ENCODE assay signal across 22 cellular contexts in the genomic region with DNA sequence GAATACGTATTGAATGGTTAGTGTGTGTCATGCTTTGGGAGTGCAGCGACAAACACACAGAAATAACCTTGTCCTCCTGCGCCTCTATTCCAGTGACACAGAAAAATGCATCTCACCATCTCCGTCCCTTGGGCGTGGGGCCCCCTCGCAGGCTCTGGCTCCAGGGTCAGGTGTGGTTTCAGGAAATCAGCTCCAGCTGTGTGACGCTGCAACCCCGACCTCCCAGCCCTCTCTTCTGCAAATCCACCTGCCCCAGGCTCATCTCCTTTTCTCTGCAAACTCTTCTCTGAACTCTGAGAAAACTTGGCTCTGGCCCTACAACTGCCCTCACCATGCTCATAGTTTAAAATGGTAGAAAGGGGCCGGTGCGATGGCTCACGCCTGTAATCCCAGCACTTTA. TPM values are rescaled to one million over a fixed set of nuclear protein-coding genes. Genes with fewer than 3 reads are reported as not detected.
"Had no signal": no experiment of that assay in that cellular context is flagged by ENCODE, and none has a peak within 500 bp of the region (broad histone marks: within the 10 kb centered on the region; RNA-seq: fewer than 3 reads in every experiment).

No MANE protein-coding gene starts in this region.

- H3K36me3 ChIP-seq: MG63 had no signal

- H3K9ac ChIP-seq: SK-N-SH had no signal

- H3K27me3 ChIP-seq: MG63 had no signal

- H3K9me3 ChIP-seq: MG63, SK-N-SH had no signal

- H3K4me3 ChIP-seq: MG63 had no signal

- DNase-seq: KBM-7, MG63, NCI-H1092, NCI-H1105 treated with DMSO at 0.1 percent for 48 hours, NCI-H1417 treated with DMSO at 0.1 percent for 48 hours, NCI-H146, NCI-H187, NCI-H2029, NCI-H2081 treated with DMSO at 0.1 percent for 48 hours, NCI-H2171, NCI-H226, NCI-H446, NCI-H510A, NCI-H524 treated with DMSO at 0.1 percent for 48 hours, NCI-H69, NCI-H774, PC-3, SHP77, SK-N-SH had no signal

- H3K27ac ChIP-seq: RWPE1 had no signal

- H3K4me2 ChIP-seq: SK-N-SH had no signal

- ATAC-seq: Panc1, PC-3 had no signal

- H3K9me2 ChIP-seq: SK-N-SH had no signal

RNA-seq across cellular contexts. Expression of a gene that starts 51.3 kb away (rescaled TPM):
- total RNA-seq: HT-29, PC-3 had no signal
